ENCODE assay signal across 16 cellular contexts in the genomic region with DNA sequence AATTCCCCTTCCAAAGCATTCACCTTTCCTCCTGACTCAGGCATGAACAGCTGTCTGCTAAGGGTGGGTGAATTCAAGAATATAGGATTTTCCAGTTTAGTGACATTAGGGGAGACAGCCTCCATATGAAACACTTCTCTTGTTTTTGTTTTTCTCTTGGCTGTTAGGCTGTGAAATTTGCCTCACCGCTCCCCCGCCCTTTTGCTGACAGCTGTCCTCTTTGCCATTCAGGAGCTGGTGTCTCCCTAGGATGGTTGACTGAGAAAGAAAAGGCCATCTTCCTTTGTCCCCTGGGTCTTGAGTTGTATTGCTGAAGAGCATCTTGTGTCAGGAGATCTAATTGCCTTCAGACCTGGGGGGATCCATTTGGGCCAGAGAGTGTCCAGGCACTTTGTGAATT.
"Had no signal": no experiment of that assay in that cellular context is flagged by ENCODE, and none has a peak within 500 bp of the region (broad histone marks: within the 10 kb centered on the region; RNA-seq: fewer than 3 reads in every experiment).

No MANE protein-coding gene starts in this region.

- H3K27me3 Mint-ChIP-seq: activated B cell treated with CpG ODN at 0.5 μM for 24 hours; activated CD4-positive, alpha-beta T cell treated with anti-CD3 and anti-CD28 coated beads, Interleukin-2, amount 10 ng/mL, durations not matched to agents 24 days and 14 days; activated T-cell treated with anti-CD3 and anti-CD28 coated beads, Interleukin-2, amount 50 U/mL, for 24 hours; naive thymus-derived CD4-positive, alpha-beta T cell; T-cell had no signal

- H3K4me3 ChIP-seq: body of pancreas, dorsolateral prefrontal cortex, heart left ventricle, left lung, sigmoid colon, thyroid gland had no signal

- DNase-seq: activated B cell treated with CpG ODN at 0.5 μM for 24 hours; activated CD4-positive, alpha-beta T cell treated with anti-CD3 and anti-CD28 coated beads, Interleukin-2, amount 10 ng/mL, durations not matched to agents 24 days and 14 days; activated CD8-positive, alpha-beta T cell treated with anti-CD3 and anti-CD28 coated beads, Interleukin-2, amount 10 ng/mL, durations not matched to agents 7 days and 5 days; activated naive CD4-positive, alpha-beta T cell treated with anti-CD3 and anti-CD28 coated beads for 36 hours; activated T-cell treated with anti-CD3 and anti-CD28 coated beads, Interleukin-2, amount 50 U/mL, for 24 hours; body of pancreas; heart left ventricle; left lung; naive thymus-derived CD4-positive, alpha-beta T cell; sigmoid colon; stimulated activated naive CD4-positive, alpha-beta T cell; T-cell; T-helper 9 cell; thyroid gland had no signal

- ATAC-seq: activated CD8-positive, alpha-beta T cell treated with anti-CD3 and anti-CD28 coated beads, Interleukin-2, amount 10 ng/mL, durations not matched to agents 7 days and 5 days; body of pancreas; heart left ventricle; left lung; naive thymus-derived CD4-positive, alpha-beta T cell; T-cell had no signal

- H3K27ac Mint-ChIP-seq: activated B cell treated with CpG ODN at 0.5 μM for 24 hours; activated CD4-positive, alpha-beta T cell treated with anti-CD3 and anti-CD28 coated beads, Interleukin-2, amount 10 ng/mL, durations not matched to agents 24 days and 14 days; activated naive CD4-positive, alpha-beta T cell treated with anti-CD3 and anti-CD28 coated beads for 36 hours; activated T-cell treated with anti-CD3 and anti-CD28 coated beads, Interleukin-2, amount 50 U/mL, for 24 hours; activated T-helper 2 cell treated with anti-CD3 and anti-CD28 coated beads, Interferon-gamma antibody, Interleukin-2, Interleukin-4, amounts not matched to agents 10 μg/mL and 5 μg/mL and 100 μg/mL, durations not matched to agents 14 hours and 24 hours and 36 hours; naive thymus-derived CD4-positive, alpha-beta T cell; T-cell had no signal

- H3K36me3 ChIP-seq: heart left ventricle, sigmoid colon, thyroid gland had no signal

- H3K27ac ChIP-seq: body of pancreas, heart left ventricle, left lung, sigmoid colon, thyroid gland had no signal

- H3K4me1 ChIP-seq: body of pancreas, left lung had no signal

- H3K27me3 ChIP-seq: body of pancreas, dorsolateral prefrontal cortex, heart left ventricle, left lung, sigmoid colon, thyroid gland had no signal

- H3K4me3 Mint-ChIP-seq: activated B cell treated with CpG ODN at 0.5 μM for 24 hours; activated CD4-positive, alpha-beta T cell treated with anti-CD3 and anti-CD28 coated beads, Interleukin-2, amount 10 ng/mL, durations not matched to agents 24 days and 14 days; activated CD8-positive, alpha-beta T cell treated with anti-CD3 and anti-CD28 coated beads, Interleukin-2, amount 10 ng/mL, durations not matched to agents 7 days and 5 days; activated naive CD4-positive, alpha-beta T cell treated with anti-CD3 and anti-CD28 coated beads for 36 hours; activated T-cell treated with anti-CD3 and anti-CD28 coated beads, Interleukin-2, amount 50 U/mL, for 24 hours; T-cell had no signal

- H3K9me3 ChIP-seq: thyroid gland had no signal
